In genomic region chr22:38271927-38272372, GRCh38 we compare ENCODE assay signal across 8 cellular contexts. TPM values are rescaled to one million over a fixed set of nuclear protein-coding genes. Genes with fewer than 3 reads are reported as not detected.
A peak's percentile ranks its signal among the peaks of the same experiment; 100 is the strongest.
DNase-seq lines count a peak whose midpoint lies in the region; ATAC-seq and TF ChIP-seq lines count a peak whose summit lies in the region.

No MANE protein-coding gene starts in this region.

- H3K4me3 ChIP-seq in MG63 (peak overlapping the region; percentile 92), ascending aorta (peak overlapping the region; percentile 90 to 92), stomach (peak overlapping the region; percentile 88 to 100 (median 94))

- TF ChIP-seq EP300 in stomach (IDR thresholded peaks at IDR 0.05) = no peak

- no peaks in the 10 kb centered on the region for H3K36me3 Mint-ChIP-seq in immature natural killer cell

- H3K9me3 ChIP-seq in MG63 (no peaks in the 10 kb centered on the region), ascending aorta (no peaks in the 10 kb centered on the region), stomach (no peaks in the 10 kb centered on the region)

- TF ChIP-seq POLR2A in stomach (IDR thresholded peaks at IDR 0.05) = no peak

- H3K27me3 Mint-ChIP-seq in immature natural killer cell (ENCODE audit: low read depth in 3 of 3) = peaks cover 7 to 23% (median 17%) of the 10 kb centered on the region in 3 donors

- intact Hi-C loops in ascending aorta (cut with DNase I) (loop anchor here (2.0 to 5.0 kb wide), 3 partner anchors 47 to 203 kb away; no protein-coding TSS in a partner anchor), stomach (cut with DNase I; ENCODE audit: low total_unique reads) (no loop called here)

- peak; percentile 31 for DNase-seq in ELR (ENCODE audit: low read depth)
- no peak for DNase-seq in MG63
- DNase-seq in ascending aorta (ENCODE audit: low spot score in 2 of 2) = no peak
- no peak for DNase-seq in immature natural killer cell
- DNase-seq in stomach = peak; percentile 71
- no peak for DNase-seq in amniotic stem cell (lab: John Stamatoyannopoulos, UW)
- DNase-seq in stimulated activated CD4-positive, alpha-beta T cell treated with anti-CD3 and anti-CD28 coated beads, Interleukin-12 subunit alpha, Interleukin-12 subunit beta, amount 100 ng/mL, for 4 hours = no peak

- H3K27ac ChIP-seq in ascending aorta (peak overlapping the region; percentile 96), stomach (peak overlapping the region; percentile 90 to 96 (median 94))

- no peak for ATAC-seq in HG03354 (IDR thresholded peaks at IDR 0.05; ENCODE audit: poor library complexity, severe bottlenecking, unreplicated experiment)

- H3K9me3 Mint-ChIP-seq in immature natural killer cell = no peaks in the 10 kb centered on the region

- H3K4me1 Mint-ChIP-seq in immature natural killer cell = peaks cover 65 to 70% of the 10 kb centered on the region in 2 donors

- H3K27me3 ChIP-seq in MG63 (no peaks in the 10 kb centered on the region), ascending aorta (no peaks in the 10 kb centered on the region), stomach (no peaks in the 10 kb centered on the region)

- TF ChIP-seq CTCF in ascending aorta (IDR thresholded peaks at IDR 0.05) = no peak
- no peak for TF ChIP-seq CTCF in stomach (IDR thresholded peaks at IDR 0.05)

- H3K4me1 ChIP-seq in ascending aorta = peaks cover 8 to 39% of the 10 kb centered on the region in 2 donors
- peaks cover 14 to 61% (median 43%) of the 10 kb centered on the region in 4 donors for H3K4me1 ChIP-seq in stomach

- H3K36me3 ChIP-seq in MG63 = peaks cover 22% of the 10 kb centered on the region
- H3K36me3 ChIP-seq in ascending aorta = no peaks in the 10 kb centered on the region
- H3K36me3 ChIP-seq in stomach = no peaks in the 10 kb centered on the region

- 2 to 5% (median 5%) methylated on average over 7 of the region's 7 CpGs for WGBS in stomach, 5 donors

- H3K4me3 Mint-ChIP-seq in immature natural killer cell = peak overlapping the region; percentile 88 to 90 (median 88)

- H3K27ac Mint-ChIP-seq in immature natural killer cell = peak overlapping the region; percentile 78 to 96 (median 90)

RNA-seq across cellular contexts. Expression of gene TMEM184B, which starts 0.9 kb away (rescaled TPM):
- 18.6 and 20.4 TPM in 2 replicates for total RNA-seq in MG63 (2014; rRNA removed; shearing (Covaris generic); ENCODE audit: low replicate concordance)
- total RNA-seq in ascending aorta = 118 TPM
- 10 to 100 TPM; 12.1 to 50.7 (median 30.3) TPM for polyA plus RNA-seq in immature natural killer cell
- total RNA-seq in stomach = 100 to 1,000 TPM in 1 of 5 donors, 10 to 100 TPM in 4; 27.0 to 110 (median 75.9) TPM
- 10 to 100 TPM in 2 of 3 donors, 1 to 10 TPM in 1; 10.0 to 13.8 (median 10.8) TPM for polyA plus RNA-seq in stomach

RNA-seq across cellular contexts. Expression of gene CSNK1E, which starts 45.3 kb away (rescaled TPM):
- 54.5 and 75.0 TPM in 2 replicates for total RNA-seq in MG63 (2014; rRNA removed; shearing (Covaris generic); ENCODE audit: low replicate concordance)
- total RNA-seq in ascending aorta = 185 TPM
- 10 to 100 TPM in 1 of 3 donors, 1 to 10 TPM in 2; 7.5 to 12.1 (median 8.6) TPM for polyA plus RNA-seq in immature natural killer cell
- total RNA-seq in stomach = 100 to 1,000 TPM in 2 of 5 donors, 10 to 100 TPM in 3; 19.4 to 135 (median 93.9) TPM
- 10 to 100 TPM; 47.5 to 69.3 (median 66.9) TPM for polyA plus RNA-seq in stomach

Comparison
In these comparisons a context has a peak if more than half of its experiments do, and no peak if none do; other contexts are left out.
1. DNase-seq: peak in ELR (single experiment) and stomach (single experiment); none in MG63 (single experiment), ascending aorta (0 of 2), immature natural killer cell (0 of 3), amniotic stem cell (single experiment) and stimulated activated CD4-positive, alpha-beta T cell treated with anti-CD3 and anti-CD28 coated beads, Interleukin-12 subunit alpha, Interleukin-12 subunit beta, amount 100 ng/mL, for 4 hours (single experiment).
2. Peak in every context shown above with its lines, with median percentiles within 50 percentile points of each other: H3K4me3 ChIP-seq.